14 cellular contexts compared by ENCODE assay signal in the genomic region with DNA sequence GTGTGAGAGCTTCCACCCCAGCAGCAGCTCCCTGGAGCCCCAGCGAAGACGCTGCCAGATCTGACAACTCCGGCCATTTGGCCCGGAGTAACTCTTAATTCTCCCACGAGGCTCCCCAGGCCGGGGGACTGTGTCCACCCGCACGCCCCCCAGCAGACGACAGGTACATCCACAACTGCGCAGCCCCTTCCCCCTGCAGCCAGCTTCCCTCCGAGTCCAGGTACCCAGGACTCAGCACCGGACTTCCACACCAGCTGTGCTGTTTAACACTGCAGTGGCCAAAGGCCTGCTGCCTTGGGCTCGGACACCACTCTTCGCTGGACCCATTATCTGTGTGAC. TPM values are rescaled to one million over a fixed set of nuclear protein-coding genes. Genes with fewer than 3 reads are reported as not detected.
DNase-seq lines count a peak whose midpoint lies in the region; ATAC-seq and TF ChIP-seq lines count a peak whose summit lies in the region.
"Had no signal": no experiment of that assay in that cellular context is flagged by ENCODE, and none has a peak within 500 bp of the region (broad histone marks: within the 10 kb centered on the region; RNA-seq: fewer than 3 reads in every experiment).

No MANE protein-coding gene starts in this region.

- 62 to 73% (median 71%) methylated on average over 14 of the region's 14 CpGs for WGBS in ovary, 3 donors

- H3K9me3 ChIP-seq in T-helper 17 cell (ENCODE audit: control insufficient read depth, low read length, poor library complexity, severe bottlenecking) (no peaks in the 10 kb centered on the region), ovary (no peaks in the 10 kb centered on the region)
- H3K9me3 ChIP-seq: adrenal gland had no signal

- H3K27ac Mint-ChIP-seq in activated CD4-positive, alpha-beta memory T cell treated with anti-CD3 and anti-CD28 coated beads for 36 hours: peak overlapping the region; percentile 30
- no peak overlapping the region for H3K27ac Mint-ChIP-seq in activated CD4-positive, alpha-beta memory T cell treated with anti-CD3 and anti-CD28 coated beads, Interleukin-2, amount 10 ng/mL, durations not matched to agents 7 days and 5 days
- peak overlapping the region; percentile 83 for H3K27ac Mint-ChIP-seq in T-helper 17 cell

- POLR2A ChIA-PET in activated CD4-positive, alpha-beta memory T cell treated with anti-CD3 and anti-CD28 coated beads for 36 hours (lab: Charles Lee): interaction anchor here (0.6 to 1.1 kb wide), 3 partner anchors 11 to 227 kb away, joined by 3 read pairs; no protein-coding TSS in a partner anchor
- POLR2A ChIA-PET in activated CD4-positive, alpha-beta memory T cell treated with anti-CD3 and anti-CD28 coated beads, Interleukin-2, amount 10 ng/mL, durations not matched to agents 7 days and 5 days (lab: Charles Lee): interaction anchor here (1.0 to 10.2 kb wide), 3 partner anchors 9 to 332 kb away, joined by 4 to 69 read pairs (median 6); a partner anchor contains a TSS

- no peak for TF ChIP-seq POLR2A in ovary (IDR thresholded peaks at IDR 0.05)

- H3K4me3 Mint-ChIP-seq in activated CD4-positive, alpha-beta memory T cell treated with anti-CD3 and anti-CD28 coated beads for 36 hours: no peak overlapping the region
- H3K4me3 Mint-ChIP-seq in activated CD4-positive, alpha-beta memory T cell treated with anti-CD3 and anti-CD28 coated beads, Interleukin-2, amount 10 ng/mL, durations not matched to agents 7 days and 5 days: no peak overlapping the region
- no peak overlapping the region for H3K4me3 Mint-ChIP-seq in T-helper 17 cell
- H3K4me3 Mint-ChIP-seq: CD8-positive, alpha-beta memory T cell had no signal

- CTCF ChIA-PET in activated CD4-positive, alpha-beta memory T cell treated with anti-CD3 and anti-CD28 coated beads for 36 hours (lab: Charles Lee): interaction anchor here (1.0 to 4.0 kb wide), 15 partner anchors 9 to 157 kb away, joined by 3 to 44 read pairs (median 7); a partner anchor contains a TSS
- CTCF ChIA-PET in activated CD4-positive, alpha-beta memory T cell treated with anti-CD3 and anti-CD28 coated beads, Interleukin-2, amount 10 ng/mL, durations not matched to agents 7 days and 5 days (lab: Charles Lee): interaction anchor here (1.0 to 4.1 kb wide), 9 partner anchors 11 to 247 kb away, joined by 3 to 35 read pairs (median 11); a partner anchor contains a TSS

- no peak for TF ChIP-seq EP300 in ovary (IDR thresholded peaks at IDR 0.05)

- H3K4me3 ChIP-seq in ovary: no peak overlapping the region
- H3K4me3 ChIP-seq: adrenal gland had no signal

- peaks cover 24% of the 10 kb centered on the region for H3K4me1 ChIP-seq in ovary (ENCODE audit: insufficient read depth)

- no peak for DNase-seq in activated CD4-positive, alpha-beta memory T cell treated with anti-CD3 and anti-CD28 coated beads for 36 hours
- no peak for DNase-seq in activated CD4-positive, alpha-beta memory T cell treated with anti-CD3 and anti-CD28 coated beads, Interleukin-2, amount 10 ng/mL, durations not matched to agents 7 days and 5 days
- DNase-seq in T-helper 17 cell: no peak
- DNase-seq in substantia nigra (lab: John Stamatoyannopoulos, UW): no peak
- DNase-seq in globus pallidus (ENCODE audit: low spot score): no peak
- DNase-seq in ovary: no peak
- DNase-seq in NCI-H2081 (lab: John Stamatoyannopoulos, UW): no peak
- DNase-seq: adrenal gland; CD8-positive, alpha-beta memory T cell; NCI-H2081 treated with DMSO at 0.1 percent for 48 hours had no signal

- intact Hi-C loops in activated CD4-positive, alpha-beta memory T cell treated with anti-CD3 and anti-CD28 coated beads for 36 hours (cut with micrococcal nuclease): no loop called here
- intact Hi-C loops in ovary (cut with DNase I): loop anchor here in 2 of 4 donors (5.0 kb wide), 1 partner anchor 63 kb away; no protein-coding TSS in a partner anchor

- TF ChIP-seq CTCF in ovary (IDR thresholded peaks at IDR 0.05): no peak

- H3K9me3 Mint-ChIP-seq in activated CD4-positive, alpha-beta memory T cell treated with anti-CD3 and anti-CD28 coated beads for 36 hours: no peaks in the 10 kb centered on the region
- no peaks in the 10 kb centered on the region for H3K9me3 Mint-ChIP-seq in activated CD4-positive, alpha-beta memory T cell treated with anti-CD3 and anti-CD28 coated beads, Interleukin-2, amount 10 ng/mL, durations not matched to agents 7 days and 5 days
- H3K9me3 Mint-ChIP-seq: CD8-positive, alpha-beta memory T cell had no signal

- H3K4me1 Mint-ChIP-seq in activated CD4-positive, alpha-beta memory T cell treated with anti-CD3 and anti-CD28 coated beads for 36 hours (ENCODE audit: low read depth): peaks cover 51% of the 10 kb centered on the region
- peaks cover 70% of the 10 kb centered on the region for H3K4me1 Mint-ChIP-seq in activated CD4-positive, alpha-beta memory T cell treated with anti-CD3 and anti-CD28 coated beads, Interleukin-2, amount 10 ng/mL, durations not matched to agents 7 days and 5 days
- peaks cover 36% of the 10 kb centered on the region for H3K4me1 Mint-ChIP-seq in T-helper 17 cell

- H3K27me3 ChIP-seq in layer of hippocampus (ENCODE audit: control insufficient read depth, insufficient read depth, low read length) (no peaks in the 10 kb centered on the region), ovary (no peaks in the 10 kb centered on the region)
- H3K27me3 ChIP-seq: adrenal gland had no signal

- no peaks in the 10 kb centered on the region for H3K36me3 ChIP-seq in ovary

- H3K27ac ChIP-seq in layer of hippocampus (ENCODE audit: low read depth, low read length): peak overlapping the region; percentile 82
- H3K27ac ChIP-seq in substantia nigra (ENCODE audit: low read depth, low read length, poor library complexity, severe bottlenecking): peak overlapping the region; percentile 97
- H3K27ac ChIP-seq in ovary: no peak overlapping the region
- H3K27ac ChIP-seq: HL-60 had no signal

- peaks cover 57% of the 10 kb centered on the region for H3K36me3 Mint-ChIP-seq in activated CD4-positive, alpha-beta memory T cell treated with anti-CD3 and anti-CD28 coated beads for 36 hours
- H3K36me3 Mint-ChIP-seq in activated CD4-positive, alpha-beta memory T cell treated with anti-CD3 and anti-CD28 coated beads, Interleukin-2, amount 10 ng/mL, durations not matched to agents 7 days and 5 days (ENCODE audit: low read depth): peaks cover 68% of the 10 kb centered on the region
- peaks cover 2% of the 10 kb centered on the region for H3K36me3 Mint-ChIP-seq in T-helper 17 cell (ENCODE audit: low read depth)

- ATAC-seq in T-helper 17 cell: no peak

- no peaks in the 10 kb centered on the region for H3K27me3 Mint-ChIP-seq in activated CD4-positive, alpha-beta memory T cell treated with anti-CD3 and anti-CD28 coated beads for 36 hours
- no peaks in the 10 kb centered on the region for H3K27me3 Mint-ChIP-seq in activated CD4-positive, alpha-beta memory T cell treated with anti-CD3 and anti-CD28 coated beads, Interleukin-2, amount 10 ng/mL, durations not matched to agents 7 days and 5 days
- no peaks in the 10 kb centered on the region for H3K27me3 Mint-ChIP-seq in T-helper 17 cell
- H3K27me3 Mint-ChIP-seq: CD8-positive, alpha-beta memory T cell had no signal

RNA-seq across cellular contexts. Expression of a gene that starts 7.2 kb away (rescaled TPM):
- total RNA-seq in activated CD4-positive, alpha-beta memory T cell treated with anti-CD3 and anti-CD28 coated beads for 36 hours: 10 to 100 TPM; 79.2 to 87.7 TPM
- total RNA-seq in activated CD4-positive, alpha-beta memory T cell treated with anti-CD3 and anti-CD28 coated beads, Interleukin-2, amount 10 ng/mL, durations not matched to agents 7 days and 5 days: 10 to 100 TPM; 63.6 to 64.0 TPM
- total RNA-seq in T-helper 17 cell (10 to 100 TPM; 49.5 to 68.1 TPM), ovary (10 to 100 TPM; 25.2 to 88.7 (median 45.8) TPM)
- polyA plus RNA-seq in ovary: 10 to 100 TPM; 11.9 to 51.5 TPM

RNA-seq across cellular contexts. Expression of a gene that starts 11.2 kb away (rescaled TPM):
- 100 to 1,000 TPM; 188 to 193 TPM for total RNA-seq in activated CD4-positive, alpha-beta memory T cell treated with anti-CD3 and anti-CD28 coated beads for 36 hours
- total RNA-seq in activated CD4-positive, alpha-beta memory T cell treated with anti-CD3 and anti-CD28 coated beads, Interleukin-2, amount 10 ng/mL, durations not matched to agents 7 days and 5 days: 100 to 1,000 TPM; 109 to 117 TPM
- total RNA-seq in T-helper 17 cell (1 to 10 TPM in 1 of 2 donors, under 1 TPM in 1; 0.42 to 1.2 TPM), ovary (1 to 10 TPM in 4 of 7 donors, under 1 TPM in 3; 0.35 to 4.9 (median 1.4) TPM)
- polyA plus RNA-seq in ovary: 1 to 10 TPM in 1 of 2 donors, under 1 TPM in 1; 0.65 to 1.4 TPM

RNA-seq across cellular contexts. Expression of a gene that starts 11.6 kb away (rescaled TPM):
- 10 to 100 TPM; 16.8 to 19.0 TPM for total RNA-seq in activated CD4-positive, alpha-beta memory T cell treated with anti-CD3 and anti-CD28 coated beads for 36 hours
- total RNA-seq in activated CD4-positive, alpha-beta memory T cell treated with anti-CD3 and anti-CD28 coated beads, Interleukin-2, amount 10 ng/mL, durations not matched to agents 7 days and 5 days: 10 to 100 TPM in 1 of 2 experiments, 1 to 10 TPM in 1; 9.2 to 14.0 TPM
- total RNA-seq in T-helper 17 cell (1 to 10 TPM; 1.5 to 2.9 TPM), ovary (10 to 100 TPM; 32.4 to 69.5 (median 38.5) TPM)
- 10 to 100 TPM; 42.9 to 45.3 TPM for polyA plus RNA-seq in ovary

RNA-seq across cellular contexts. Expression of a gene that starts 29.4 kb away (rescaled TPM):
- total RNA-seq in activated CD4-positive, alpha-beta memory T cell treated with anti-CD3 and anti-CD28 coated beads for 36 hours: not detected
- not detected for total RNA-seq in activated CD4-positive, alpha-beta memory T cell treated with anti-CD3 and anti-CD28 coated beads, Interleukin-2, amount 10 ng/mL, durations not matched to agents 7 days and 5 days
- not detected for total RNA-seq in T-helper 17 cell
- 1 to 10 TPM in 1 of 7 donors, under 1 TPM in 1, not detected in 5; 0.10 to 1.8 TPM for total RNA-seq in ovary
- under 1 TPM in 1 of 2 donors, not detected in 1; 0.11 TPM for polyA plus RNA-seq in ovary
- total RNA-seq: A172; adrenal gland; CD8-positive, alpha-beta memory T cell; H1 had no signal
- polyA plus RNA-seq: adrenal gland; CD8-positive, alpha-beta memory T cell; H1 had no signal

RNA-seq across cellular contexts. Expression of a gene that starts 38.4 kb away (rescaled TPM):
- total RNA-seq in activated CD4-positive, alpha-beta memory T cell treated with anti-CD3 and anti-CD28 coated beads for 36 hours: 10 to 100 TPM; 87.4 to 95.4 TPM
- 10 to 100 TPM; 86.1 to 86.5 TPM for total RNA-seq in activated CD4-positive, alpha-beta memory T cell treated with anti-CD3 and anti-CD28 coated beads, Interleukin-2, amount 10 ng/mL, durations not matched to agents 7 days and 5 days
- total RNA-seq in T-helper 17 cell (under 1 TPM; 0.40 to 0.44 TPM), ovary (1 to 10 TPM in 2 of 7 donors, under 1 TPM in 3, not detected in 2; 0.11 to 1.4 (median 0.24) TPM)
- polyA plus RNA-seq in ovary: 1 to 10 TPM in 1 of 2 donors, under 1 TPM in 1; 0.73 to 1.4 TPM

Comparison
In these comparisons a context has a peak if more than half of its experiments do, and no peak if none do; other contexts are left out.
1. H3K27ac ChIP-seq: peak in layer of hippocampus (single experiment) and substantia nigra (single experiment); none in ovary (0 of 2).
2. RNA of a gene that starts 11.2 kb away (total RNA-seq): 188 to 193 TPM in activated CD4-positive, alpha-beta memory T cell treated with anti-CD3 and anti-CD28 coated beads for 36 hours and 109 to 117 TPM in activated CD4-positive, alpha-beta memory T cell treated with anti-CD3 and anti-CD28 coated beads, Interleukin-2, amount 10 ng/mL, durations not matched to agents 7 days and 5 days; 0.35 to 4.9 TPM in ovary and 0.42 to 1.2 TPM in T-helper 17 cell; every median in the first group is over 10 times any median in the second.